Comparison of ENCODE assay signal across 24 cellular contexts in the genomic region with DNA sequence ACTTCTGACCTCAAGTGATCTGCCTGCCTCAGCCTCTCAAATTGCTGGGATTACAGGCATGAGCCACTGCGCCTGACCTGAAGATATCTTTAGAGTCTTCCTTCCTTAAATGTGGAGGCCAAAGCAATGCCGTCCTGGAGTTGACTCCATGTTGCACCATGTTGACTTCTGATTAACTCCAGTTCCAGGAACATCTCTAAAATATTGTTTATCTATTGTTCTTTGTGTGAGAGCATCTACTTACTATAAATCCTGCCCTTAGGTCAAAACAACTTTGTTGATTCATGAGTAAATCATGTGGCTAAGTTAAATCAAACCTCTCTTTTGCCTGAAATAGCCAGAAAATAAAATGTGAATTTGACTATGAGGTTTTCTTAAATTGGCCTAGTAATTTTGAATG. TPM values are rescaled to one million over a fixed set of nuclear protein-coding genes. Genes with fewer than 3 reads are reported as not detected.
DNase-seq lines count a peak whose midpoint lies in the region; ATAC-seq, FAIRE-seq and TF ChIP-seq lines count a peak whose summit lies in the region.
"Had no signal": no experiment of that assay in that cellular context is flagged by ENCODE, and none has a peak within 500 bp of the region (broad histone marks: within the 10 kb centered on the region; RNA-seq: fewer than 3 reads in every experiment).

No MANE protein-coding gene starts in this region.

- H3K27me3 ChIP-seq in K562 (ENCODE audit: control insufficient read depth in 2 of 2, insufficient read depth in 2 of 2, low read length in 2 of 2) = no peaks in the 10 kb centered on the region
- H3K27me3 ChIP-seq: BLaER1 treated with 17β-estradiol and CSF1 and Interleukin-3, amounts not matched to agents 10 nM and 100 nM had no signal

- ATAC-seq in K562 = no peak
- ATAC-seq: CD8-positive, alpha-beta T cell; GM12878 had no signal

- DNase-seq in OCI-M1 (lab: John Stamatoyannopoulos, UW) = peak; percentile 59
- no peak for DNase-seq in K562 (ENCODE audit: extremely low read depth in 1 of 4, low spot score in 3 of 4)
- DNase-seq in activated naive CD4-positive, alpha-beta T cell (lab: John Stamatoyannopoulos, UW) = no peak
- DNase-seq in stimulated activated CD4-positive, alpha-beta T cell treated with anti-CD3 and anti-CD28 coated beads, Interleukin-2, amount 100 ng/mL, for 24 hours = no peak
- DNase-seq in retina = no peak
- DNase-seq: 8988T; AML-193; Caco-2; Calu3; CD4-positive, alpha-beta T cell; CD8-positive, alpha-beta T cell; DMS153; DMS53; DMS79; DND-41; EL; GDM1 had no signal

- H3K4me3 ChIP-seq in K562 = no peak overlapping the region
- H3K4me3 ChIP-seq: BLaER1 treated with 17β-estradiol and CSF1 and Interleukin-3, amounts not matched to agents 10 nM and 100 nM; GM12878 had no signal

- H2AFZ ChIP-seq in K562 (ENCODE audit: low read depth, low read length) = 0 out of 2 replicates have a peak overlapping the region, but pooled peaks have one; percentile 0

- no peak for FAIRE-seq in K562 (lab: Jason Lieb, UNC)
- FAIRE-seq: A204.1, D721Med, GM12878, GM12892, GM18507 had no signal

- H3K9ac ChIP-seq in K562 (ENCODE audit: insufficient read depth in 1 of 2, low read depth in 2 of 2, low read length in 2 of 2) = no peak overlapping the region
- H3K9ac ChIP-seq: BLaER1 treated with 17β-estradiol and CSF1 and Interleukin-3, amounts not matched to agents 10 nM and 100 nM had no signal

- intact Hi-C loops in K562 (cut with micrococcal nuclease) = loop anchor here (5.0 to 10.0 kb wide), 3 partner anchors 77 to 500 kb away; no protein-coding TSS in a partner anchor

- H3K9me1 ChIP-seq in K562 (ENCODE audit: control insufficient read depth, insufficient read depth, low read length) = no peaks in the 10 kb centered on the region

- TF ChIP-seq POLR2A in K562 (conservative IDR thresholded peaks at IDR 0.05) = no peak

- no peaks in the 10 kb centered on the region for H3K36me3 ChIP-seq in K562 (ENCODE audit: control insufficient read depth, insufficient read depth, low read length)
- H3K36me3 ChIP-seq: BLaER1 treated with 17β-estradiol and CSF1 and Interleukin-3, amounts not matched to agents 10 nM and 100 nM had no signal

- no peaks in the 10 kb centered on the region for H4K20me1 ChIP-seq in K562 (replicated peaks; ENCODE audit: control insufficient read depth, insufficient read depth, low read length)
- H4K20me1 ChIP-seq: BLaER1 treated with 17β-estradiol and CSF1 and Interleukin-3, amounts not matched to agents 10 nM and 100 nM had no signal

- no peak overlapping the region for H3K4me2 ChIP-seq in K562 (ENCODE audit: insufficient read depth, low read length)
- H3K4me2 ChIP-seq: BLaER1 treated with 17β-estradiol and CSF1 and Interleukin-3, amounts not matched to agents 10 nM and 100 nM had no signal

- no TSS peak for BruUV-seq in K562 (replicated peaks; lab: Mats Ljungman, UMichigan)

- no peaks in the 10 kb centered on the region for H3K9me3 ChIP-seq in K562 (replicated peaks; ENCODE audit: control insufficient read depth, insufficient read depth, low read depth, low read length)
- H3K9me3 ChIP-seq: Caco-2 had no signal

- H3K4me1 ChIP-seq in K562 (replicated peaks in 1 of 2; ENCODE audit: control insufficient read depth in 2 of 2, insufficient read depth in 2 of 2, low read length in 2 of 2) = peaks cover 3 to 8% of the 10 kb centered on the region in 2 experiments; a peak in 3 of 5 replicates
- H3K4me1 ChIP-seq: Caco-2 had no signal

- in situ Hi-C loops in K562 (cut with MboI) = loop anchor here (10.0 kb wide), 1 partner anchor 360 kb away; the partner anchor contains the start of gene ABTB2

- H3K27ac ChIP-seq in K562 (ENCODE audit: extremely low read depth, low read depth, low read length) = no peak overlapping the region
- H3K27ac ChIP-seq: BLaER1 treated with 17β-estradiol and CSF1 and Interleukin-3, amounts not matched to agents 10 nM and 100 nM; C4-2B had no signal

- CTCF ChIA-PET in K562 (lab: Yijun Ruan, JAX; ENCODE audit: low intra/inter-chr PET ratio) = interaction anchor here (0.6 kb wide), 1 partner anchor 437 kb away, joined by 3 read pairs; no protein-coding TSS in a partner anchor

- WGBS in K562 (ENCODE audit: insufficient coverage, low coverage, missing lambda C conversion rate) = 0% methylated on average over 2 of the region's 2 CpGs

- no peaks in the 10 kb centered on the region for H3K79me2 ChIP-seq in K562 (ENCODE audit: control insufficient read depth, insufficient read depth, low read length)

- TF ChIP-seq CTCF in K562 (IDR thresholded peaks at IDR 0.05 in 2 of 3, conservative IDR thresholded peaks at IDR 0.05 in 1 of 3; ENCODE audit: insufficient read depth in 2 of 3, low read depth in 1 of 3, low read length in 3 of 3) = no peak

- TF ChIP-seq RAD21 in K562 (CRISPR knock-in tag; conservative IDR thresholded peaks at IDR 0.05 in 1 of 2, IDR thresholded peaks at IDR 0.05 in 1 of 2) = no peak

- peak; percentile 11; the same call in 1 of the 2 replicates for TF ChIP-seq EP300 in K562 (IDR thresholded peaks at IDR 0.05; ENCODE audit: low read length)

- POLR2A ChIA-PET in K562 (lab: Yijun Ruan, JAX) = no interaction called here

TF ChIP-seq in K562, 482 proteins besides CTCF, POLR2A, EP300 and RAD21 (continues in another document):
- TF ChIP-seq JUN (IDR thresholded peaks at IDR 0.05; ENCODE audit: borderline replicate concordance, low read depth, low read length) (no peak), JUN (CRISPR knock-in tag; IDR thresholded peaks at IDR 0.05; ENCODE audit: borderline replicate concordance) (no peak), NCOA2 (IDR thresholded peaks at IDR 0.05; ENCODE audit: partially characterized antibody in 2 of 2) (no peak), FOSL1 (tag; conservative IDR thresholded peaks at IDR 0.05) (no peak), EGR1 (conservative IDR thresholded peaks at IDR 0.05) (no peak), MAZ (CRISPR knock-in tag; conservative IDR thresholded peaks at IDR 0.05 in 1 of 2, IDR thresholded peaks at IDR 0.05 in 1 of 2) (no peak), MTA2 (IDR thresholded peaks at IDR 0.05; ENCODE audit: low read depth) (no peak), ZNF668 (CRISPR knock-in tag; IDR thresholded peaks at IDR 0.05) (no peak), CREB3L1 (IDR thresholded peaks at IDR 0.05; ENCODE audit: borderline replicate concordance, low read depth) (no peak), ERF (CRISPR knock-in tag; IDR thresholded peaks at IDR 0.05) (no peak), MED1 (CRISPR knock-in tag; IDR thresholded peaks at IDR 0.05; ENCODE audit: borderline replicate concordance) (no peak), ZNF778 (CRISPR knock-in tag; IDR thresholded peaks at IDR 0.05) (no peak), EZH2 (IDR thresholded peaks at IDR 0.05; ENCODE audit: borderline replicate concordance, low read depth, low read length) (no peak), CHD1 (IDR thresholded peaks at IDR 0.05; ENCODE audit: low read length) (no peak), SIN3B (IDR thresholded peaks at IDR 0.05; ENCODE audit: low read depth) (no peak), CBX8 (IDR thresholded peaks at IDR 0.05; ENCODE audit: borderline replicate concordance, extremely low read depth, low read depth, low read length, poor library complexity, severe bottlenecking) (no peak), DPF2 (IDR thresholded peaks at IDR 0.05) (0 out of 2 replicates have a peak, but pooled peaks have one; percentile 13), CBX3 (IDR thresholded peaks at IDR 0.05; ENCODE audit: borderline replicate concordance in 1 of 2, low read length in 2 of 2) (no peak)
- TF ChIP-seq, protein P1, sequence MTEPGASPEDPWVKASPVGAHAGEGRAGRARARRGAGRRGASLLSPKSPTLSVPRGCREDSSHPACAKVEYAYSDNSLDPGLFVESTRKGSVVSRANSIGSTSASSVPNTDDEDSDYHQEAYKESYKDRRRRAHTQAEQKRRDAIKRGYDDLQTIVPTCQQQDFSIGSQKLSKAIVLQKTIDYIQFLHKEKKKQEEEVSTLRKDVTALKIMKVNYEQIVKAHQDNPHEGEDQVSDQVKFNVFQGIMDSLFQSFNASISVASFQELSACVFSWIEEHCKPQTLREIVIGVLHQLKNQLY (CRISPR knock-in tag; conservative IDR thresholded peaks at IDR 0.05) = no peak

RNA-seq across cellular contexts. Expression of gene CAPRIN1, which starts 56.6 kb away (rescaled TPM):
- total RNA-seq in K562 (2011; cell fraction: chromatin; rRNA removed; ENCODE audit: low replicate concordance) = 130 and 461 TPM in 2 replicates
- 84.2 and 92.2 TPM in 2 replicates for total RNA-seq in K562 (2011; cell fraction: nucleolus; rRNA removed)
- 188 and 293 TPM in 2 replicates for total RNA-seq in K562 (2011; cell fraction: nucleoplasm; rRNA removed)
- total RNA-seq in K562 (2014; rRNA removed) (216 and 244 TPM in 2 replicates), K562 (2014; rRNA removed; fragmentation: Illumina TruSeq; extraction: Trizol) (226 and 247 TPM in 2 replicates), K562 (2015; rRNA removed; fragmentation: Illumina TruSeq; extraction: Trizol) (237 and 246 TPM in 2 replicates), K562 (2021) (252 and 263 TPM in 2 replicates)
- polyA plus RNA-seq in K562 (2011; rRNA removed) (255 and 269 TPM in 2 replicates), K562 (2014; fragmentation: Illumina TruSeq; extraction: Trizol) (235 and 271 TPM in 2 replicates), K562 (2014; fragmentation: Nextera tagmentation; extraction: Ambion mirVana) (10 to 100 TPM; 49.6 to 51.8 TPM), K562 (2014; rRNA removed) (181 and 188 TPM in 2 replicates)
- polyA plus RNA-seq in K562 (2011; cell fraction: cytosol; rRNA removed) = 244 and 252 TPM in 2 replicates
- 170 and 222 TPM in 2 replicates for polyA plus RNA-seq in K562 (2011; cell fraction: nucleus; rRNA removed)
- polyA plus RNA-seq in K562 (2012) = 154 and 186 TPM in 2 replicates
- polyA minus RNA-seq in K562 (2011; rRNA and poly(A)+ RNA removed) = 519 and 530 TPM in 2 replicates
- polyA minus RNA-seq in K562 (2011; cell fraction: cytosol; rRNA and poly(A)+ RNA removed) = 168 and 225 TPM in 2 replicates
- 89.8 and 158 TPM in 2 replicates for polyA minus RNA-seq in K562 (2011; cell fraction: nucleus; rRNA and poly(A)+ RNA removed)
